ENCODE assay signal across 22 cellular contexts in the genomic region with DNA sequence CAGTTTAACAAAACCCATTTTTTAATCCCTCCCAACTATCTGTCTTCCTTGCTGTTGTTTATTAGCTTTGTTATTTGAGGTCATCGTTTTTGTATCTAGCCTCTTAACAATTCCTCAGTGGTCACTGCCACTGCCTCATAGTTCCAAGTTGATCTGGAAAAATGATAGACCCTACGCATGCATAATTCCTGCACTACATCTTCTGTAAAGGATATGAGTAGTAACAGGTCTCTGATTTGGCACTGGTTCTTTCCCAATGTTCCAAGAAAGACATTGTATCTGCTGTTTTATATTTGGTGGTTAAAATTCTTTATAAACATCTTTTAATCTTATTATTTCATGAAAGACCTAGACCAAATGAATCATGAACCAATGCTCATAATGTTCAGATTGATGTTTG.
"Had no signal": no experiment of that assay in that cellular context is flagged by ENCODE, and none has a peak within 500 bp of the region (broad histone marks: within the 10 kb centered on the region; RNA-seq: fewer than 3 reads in every experiment).

No MANE protein-coding gene starts in this region.

- H3K27ac ChIP-seq: HL-60, SJSA1, SK-N-MC had no signal

- H3K9me3 ChIP-seq: SJSA1 had no signal

- H3K27me3 ChIP-seq: SJSA1 had no signal

- DNase-seq: KBM-7, NCI-H1092, NCI-H1105 treated with DMSO at 0.1 percent for 48 hours, NCI-H1417 treated with DMSO at 0.1 percent for 48 hours, NCI-H146, NCI-H1694 treated with DMSO at 0.1 percent for 48 hours, NCI-H1930, NCI-H2081, NCI-H2107, NCI-H2227 treated with DMSO at 0.1 percent for 48 hours, NCI-H446, NCI-H510A, NCI-H524 treated with DMSO at 0.1 percent for 48 hours, NCI-H69, NCI-H774, Right ventricle myocardium superior, RPMI8226, SIG-M5 had no signal

- H3K4me3 ChIP-seq: SJSA1, SK-N-MC had no signal

- H3K36me3 ChIP-seq: SJSA1 had no signal

- FAIRE-seq: RCC 7860 had no signal

- H3K4me1 ChIP-seq: SJSA1 had no signal
